ENCODE assay signal across 1 cellular context in the genomic region with DNA sequence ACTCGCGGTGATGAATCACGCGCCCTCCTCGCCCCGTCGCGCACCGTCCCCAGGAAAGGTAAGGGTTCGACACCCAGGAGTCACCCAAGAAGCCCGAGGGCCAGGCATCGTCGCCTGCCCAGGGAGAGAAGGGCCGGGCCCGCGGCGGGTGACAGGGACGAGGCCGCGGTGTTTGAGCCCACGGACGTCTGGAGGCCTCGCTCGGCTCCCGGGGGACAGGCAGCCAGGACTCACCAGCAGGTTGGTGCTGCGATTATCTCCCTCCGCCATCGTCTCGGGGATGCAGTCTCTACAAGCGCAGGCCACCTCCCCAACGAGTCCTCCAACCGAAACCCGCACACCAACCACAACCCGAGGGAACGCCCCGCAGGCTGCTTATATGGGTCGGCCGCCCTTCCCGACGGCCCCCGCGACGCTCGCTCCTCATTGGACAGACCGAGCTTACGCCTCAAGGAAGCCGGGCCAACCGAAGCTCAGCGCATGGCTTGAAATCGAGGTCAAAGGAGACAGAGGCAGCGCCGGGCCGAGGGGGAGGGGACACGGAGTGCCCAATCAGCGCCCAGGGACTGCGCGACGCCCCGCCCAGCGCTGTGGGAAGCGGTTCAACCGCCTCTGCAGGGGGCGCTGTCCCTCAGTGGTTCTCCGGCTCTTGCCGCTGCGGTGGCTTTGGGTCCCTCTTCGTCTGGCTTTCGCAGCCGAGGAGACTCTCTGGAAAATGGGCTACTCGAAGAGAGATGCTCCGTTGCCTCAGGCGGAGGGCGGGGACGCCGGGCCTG.
A peak's percentile ranks its signal among the peaks of the same experiment; 100 is the strongest.
TF ChIP-seq lines count a peak whose summit lies in the region.

Gene ARL6IP1, minus strand, starts transcription at position 353 of the 776 bp plus-strand sequence. Its CDS starts 83 bp downstream, at position 270.

TF ChIP-seq in K562, 482 proteins besides CTCF, POLR2A, EP300 and RAD21 (continued from another document):
- TF ChIP-seq CLOCK (CRISPR knock-in tag; IDR thresholded peaks at IDR 0.05; ENCODE audit: borderline replicate concordance) (no peak), ILK (tag; IDR thresholded peaks at IDR 0.05; ENCODE audit: borderline replicate concordance, low read depth) (no peak), HMG20A (CRISPR knock-in tag; conservative IDR thresholded peaks at IDR 0.05) (no peak), SIRT6 (IDR thresholded peaks at IDR 0.05; ENCODE audit: low read depth, low read length) (no peak), DMBX1 (CRISPR knock-in tag; IDR thresholded peaks at IDR 0.05; ENCODE audit: borderline replicate concordance) (0 out of 2 replicates have a peak, but pooled peaks have one; percentile 17), KDM5B (IDR thresholded peaks at IDR 0.05; ENCODE audit: insufficient replicate concordance, low read depth, low read length) (peak; percentile 100), NCOA1 (IDR thresholded peaks at IDR 0.05; ENCODE audit: low read depth) (peak; percentile 59; the same call in 1 of the 2 replicates), POLR3A (IDR thresholded peaks at IDR 0.05; ENCODE audit: borderline replicate concordance, extremely low read depth, insufficient read depth, insufficient read length) (no peak), SOX6 (IDR thresholded peaks at IDR 0.05) (peak; percentile 76; the same call in 1 of the 2 replicates), HDGF (IDR thresholded peaks at IDR 0.05) (no peak), MBD2 (IDR thresholded peaks at IDR 0.05; ENCODE audit: borderline replicate concordance, low read depth) (peak; percentile 90), C11orf30 (IDR thresholded peaks at IDR 0.05; ENCODE audit: low read depth) (peak; percentile 59), NUFIP1 (IDR thresholded peaks at IDR 0.05; ENCODE audit: partially characterized antibody) (no peak), ASH1L (IDR thresholded peaks at IDR 0.05; ENCODE audit: borderline replicate concordance, low read depth, partially characterized antibody) (peak; percentile 80), ZFP1 (CRISPR knock-in tag; IDR thresholded peaks at IDR 0.05) (no peak), TEAD2 (tag; IDR thresholded peaks at IDR 0.05) (no peak), EHMT2 (IDR thresholded peaks at IDR 0.05) (no peak), HNRNPUL1 (IDR thresholded peaks at IDR 0.05; ENCODE audit: low read length) (no peak), PYGO2 (tag; IDR thresholded peaks at IDR 0.05) (no peak), MAFG (tag; conservative IDR thresholded peaks at IDR 0.05) (no peak)
- TF ChIP-seq, protein P1, sequence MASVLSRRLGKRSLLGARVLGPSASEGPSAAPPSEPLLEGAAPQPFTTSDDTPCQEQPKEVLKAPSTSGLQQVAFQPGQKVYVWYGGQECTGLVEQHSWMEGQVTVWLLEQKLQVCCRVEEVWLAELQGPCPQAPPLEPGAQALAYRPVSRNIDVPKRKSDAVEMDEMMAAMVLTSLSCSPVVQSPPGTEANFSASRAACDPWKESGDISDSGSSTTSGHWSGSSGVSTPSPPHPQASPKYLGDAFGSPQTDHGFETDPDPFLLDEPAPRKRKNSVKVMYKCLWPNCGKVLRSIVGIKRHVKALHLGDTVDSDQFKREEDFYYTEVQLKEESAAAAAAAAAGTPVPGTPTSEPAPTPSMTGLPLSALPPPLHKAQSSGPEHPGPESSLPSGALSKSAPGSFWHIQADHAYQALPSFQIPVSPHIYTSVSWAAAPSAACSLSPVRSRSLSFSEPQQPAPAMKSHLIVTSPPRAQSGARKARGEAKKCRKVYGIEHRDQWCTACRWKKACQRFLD (CRISPR knock-in tag; IDR thresholded peaks at IDR 0.05) = 0 out of 2 replicates have a peak, but pooled peaks have one; percentile 6
TF ChIP-seq in K562: peak in this region for 190.
